Comparison of ENCODE assay signal across 26 cellular contexts in genomic region chr5:98999631-99000030, GRCh38.
"Had no signal": no experiment of that assay in that cellular context is flagged by ENCODE, and none has a peak within 500 bp of the region (broad histone marks: within the 10 kb centered on the region; RNA-seq: fewer than 3 reads in every experiment).

No MANE protein-coding gene starts in this region.

- H3K4me1 Mint-ChIP-seq: neural progenitor cell; stimulated activated effector memory CD8-positive, alpha-beta T cell treated with anti-CD3 and anti-CD28 coated beads, Interleukin-12 subunit alpha, Interleukin-12 subunit beta, amount 100 ng/mL, for 72 hours had no signal

- H3K4me3 Mint-ChIP-seq: natural killer cell treated with Interleukin-12 subunit alpha and Interleukin-12 subunit beta and Interleukin-15 and Interleukin-18, amount 100 ng/mL, for 72 hours; neural progenitor cell; stimulated activated effector memory CD8-positive, alpha-beta T cell treated with anti-CD3 and anti-CD28 coated beads, Interleukin-12 subunit alpha, Interleukin-12 subunit beta, amount 100 ng/mL, for 72 hours had no signal

- H3K36me3 ChIP-seq: esophagus muscularis mucosa, left ventricle myocardium inferior, lower lobe of right lung, neural progenitor cell, ovary, suprapubic skin, thyroid gland, upper lobe of left lung, uterus had no signal

- H3K27me3 ChIP-seq: esophagus muscularis mucosa, neural progenitor cell, ovary, suprapubic skin, thyroid gland, upper lobe of left lung, uterus had no signal

- H3K27ac Mint-ChIP-seq: natural killer cell treated with Interleukin-12 subunit alpha and Interleukin-12 subunit beta and Interleukin-15 and Interleukin-18, amount 100 ng/mL, for 72 hours; neural progenitor cell; stimulated activated effector memory CD8-positive, alpha-beta T cell treated with anti-CD3 and anti-CD28 coated beads, Interleukin-12 subunit alpha, Interleukin-12 subunit beta, amount 100 ng/mL, for 72 hours had no signal

- H3K9me3 Mint-ChIP-seq: natural killer cell treated with Interleukin-12 subunit alpha and Interleukin-12 subunit beta and Interleukin-15 and Interleukin-18, amount 100 ng/mL, for 72 hours; neural progenitor cell; stimulated activated effector memory CD8-positive, alpha-beta T cell treated with anti-CD3 and anti-CD28 coated beads, Interleukin-12 subunit alpha, Interleukin-12 subunit beta, amount 100 ng/mL, for 72 hours had no signal

- H3K27ac ChIP-seq: coronary artery, epithelial cell of prostate, esophagus muscularis mucosa, left ventricle myocardium inferior, lower lobe of right lung, neural progenitor cell, ovary, suprapubic skin, thyroid gland, upper lobe of left lung, uterus had no signal

- DNase-seq: effector CD4-positive, alpha-beta T cell; foreskin melanocyte; head of caudate nucleus; hippocampal formation; kidney; left cardiac atrium; left ventricle myocardium inferior; lower lobe of right lung; mesenchymal stem cell; midbrain; nucleus accumbens; ovary; right cardiac atrium; stimulated activated CD4-positive, alpha-beta T cell treated with anti-CD3 and anti-CD28 coated beads, Interleukin-4, amount 100 ng/mL, for 1 hour; stimulated activated CD8-positive, alpha-beta memory T cell treated with anti-CD3 and anti-CD28 coated beads, Interleukin-4, amount 100 ng/mL, for 48 hours; stimulated activated naive CD8-positive, alpha-beta T cell treated with anti-CD3 and anti-CD28 coated beads, Interleukin-15, Interleukin-2, amounts not matched to agents 100 U/mL and 50 U/mL, for 24 hours; thyroid gland; upper lobe of left lung; uterus had no signal

- H3K4me1 ChIP-seq: esophagus muscularis mucosa, left ventricle myocardium inferior, lower lobe of right lung, suprapubic skin, thyroid gland, upper lobe of left lung, uterus had no signal

- H3K27me3 Mint-ChIP-seq: natural killer cell treated with Interleukin-12 subunit alpha and Interleukin-12 subunit beta and Interleukin-15 and Interleukin-18, amount 100 ng/mL, for 72 hours had no signal

- H3K9ac ChIP-seq: neural progenitor cell had no signal

- H3K4me3 ChIP-seq: coronary artery, esophagus muscularis mucosa, left ventricle myocardium inferior, lower lobe of right lung, neural progenitor cell, ovary, suprapubic skin, thyroid gland, upper lobe of left lung, uterus had no signal

- H3K9me3 ChIP-seq: esophagus muscularis mucosa, left ventricle myocardium inferior, lower lobe of right lung, ovary, suprapubic skin, thyroid gland, upper lobe of left lung, uterus had no signal

- H3K36me3 Mint-ChIP-seq: natural killer cell treated with Interleukin-12 subunit alpha and Interleukin-12 subunit beta and Interleukin-15 and Interleukin-18, amount 100 ng/mL, for 72 hours; neural progenitor cell; stimulated activated effector memory CD8-positive, alpha-beta T cell treated with anti-CD3 and anti-CD28 coated beads, Interleukin-12 subunit alpha, Interleukin-12 subunit beta, amount 100 ng/mL, for 72 hours had no signal
